Comparison of ENCODE assay signal across 11 cellular contexts in genomic region chr18:22711381-22711717, GRCh38.
DNase-seq lines count a peak whose midpoint lies in the region; ATAC-seq and TF ChIP-seq lines count a peak whose summit lies in the region.
"Had no signal": no experiment of that assay in that cellular context is flagged by ENCODE, and none has a peak within 500 bp of the region (broad histone marks: within the 10 kb centered on the region; RNA-seq: fewer than 3 reads in every experiment).

No MANE protein-coding gene starts in this region.

- peaks cover 14% of the 10 kb centered on the region for H3K4me1 ChIP-seq in RWPE2 (ENCODE audit: insufficient read depth, poor library complexity, severe bottlenecking)

- H3K4me3 ChIP-seq in RWPE2 (ENCODE audit: severe bottlenecking) (peak overlapping the region; percentile 25), fibroblast of pulmonary artery (replicated peaks; ENCODE audit: low read depth, low read length) (peak overlapping the region; percentile 56)

- peak; percentile 71 for DNase-seq in ACHN
- DNase-seq in RWPE2 (ENCODE audit: low spot score), result no peak
- DNase-seq in fibroblast of pulmonary artery (ENCODE audit: low read depth), result no peak
- DNase-seq in omental fat pad (ENCODE audit: low spot score), result no peak
- no peak for DNase-seq in EL
- no peak for DNase-seq in DMS114 treated with DMSO at 0.1 percent for 48 hours (lab: John Stamatoyannopoulos, UW; ENCODE audit: unreplicated experiment)
- DNase-seq: AML-193; NCI-H1436 treated with DMSO at 0.1 percent for 48 hours; stimulated activated CD4-positive, alpha-beta T cell treated with anti-CD3 and anti-CD28 coated beads, Interleukin-2, amount 100 ng/mL, for 48 hours had no signal

- H3K36me3 ChIP-seq in RWPE2 (ENCODE audit: low read depth), result no peaks in the 10 kb centered on the region

- no peaks in the 10 kb centered on the region for H3K27me3 ChIP-seq in RWPE2 (ENCODE audit: insufficient read depth, poor library complexity, severe bottlenecking)

- H3K27ac ChIP-seq in RWPE2 (ENCODE audit: poor library complexity, severe bottlenecking), result peak overlapping the region; percentile 48

- ATAC-seq in RWPE2 (ENCODE audit: low read depth), result peak; percentile 83
- peak; percentile 35 for ATAC-seq in omental fat pad (ENCODE audit: low FRiP score)
- no peak for ATAC-seq in GM19035 (IDR thresholded peaks at IDR 0.05; ENCODE audit: unreplicated experiment)
- ATAC-seq in GM21723 (IDR thresholded peaks at IDR 0.05; ENCODE audit: unreplicated experiment), result no peak

- no peaks in the 10 kb centered on the region for H3K9me3 ChIP-seq in RWPE2 (ENCODE audit: severe bottlenecking)

- in situ Hi-C loops in ACHN (cut with HindIII; ENCODE audit: low pct_ligation_motif_present, low pct_unique_long_range_greater_than_20kb, low sequenced_read_pairs), result no loop called here

- TF ChIP-seq CTCF in RWPE2 (IDR thresholded peaks at IDR 0.05; ENCODE audit: poor library complexity, severe bottlenecking) (no peak), fibroblast of pulmonary artery (IDR thresholded peaks at IDR 0.05; ENCODE audit: low read length, missing control alignments) (no peak), omental fat pad (IDR thresholded peaks at IDR 0.05) (no peak)

Comparison
In these comparisons a context has a peak if more than half of its experiments do, and no peak if none do; other contexts are left out.
1. ATAC-seq: peak in RWPE2 (single experiment) and omental fat pad (single experiment); none in GM19035 (single experiment) and GM21723 (single experiment).